In genomic region chr10:68406815-68407585, GRCh38 we compare ENCODE assay signal across 8 cellular contexts. TPM values are rescaled to one million over a fixed set of nuclear protein-coding genes. Genes with fewer than 3 reads are reported as not detected.
DNase-seq lines count a peak whose midpoint lies in the region; ATAC-seq and TF ChIP-seq lines count a peak whose summit lies in the region.

RUFY2 (minus strand) TSS chr10:68407277; CDS start chr10:68407189, 88 bp downstream.

- in situ Hi-C loops in G401 (cut with HindIII; ENCODE audit: low sequenced_read_pairs), result no loop called here
- in situ Hi-C loops in SK-MEL-5 (cut with HindIII; ENCODE audit: low pct_unique_long_range_greater_than_20kb, low sequenced_read_pairs), result no loop called here

- DNase-seq in G401 (ENCODE audit: low spot score) (peak; percentile 79), SK-MEL-5 (ENCODE audit: low read depth, low spot score) (peak; percentile 61), glomerular endothelial cell (ENCODE audit: extremely low read depth, low read depth, low spot score) (no peak), osteocyte (ENCODE audit: extremely low spot score, unreplicated experiment) (peak; percentile 97), thoracic aorta (ENCODE audit: low spot score) (peak; percentile 29)
- DNase-seq in activated naive CD4-positive, alpha-beta T cell treated with anti-CD3 and anti-CD28 coated beads, Interleukin-2, amount 50 U/mL, for 16 hours, result peak; percentile 82

- H3K9me3 ChIP-seq in KOPT-K1 (ENCODE audit: insufficient read depth, low read length, poor library complexity, severe bottlenecking) (no peaks in the 10 kb centered on the region), thoracic aorta (no peaks in the 10 kb centered on the region)

- peak within 1 kb of the TSS; percentile 96 for H3K27ac Mint-ChIP-seq in osteocyte (ENCODE audit: unreplicated experiment)

- peak within 1 kb of the TSS; percentile 81 for H3K27ac ChIP-seq in KOPT-K1 (ENCODE audit: low read depth, low read length, poor library complexity, severe bottlenecking)
- peak within 1 kb of the TSS; percentile 83 to 88 for H3K27ac ChIP-seq in thoracic aorta

- H3K9me3 Mint-ChIP-seq in osteocyte (ENCODE audit: unreplicated experiment), result no peaks in the 10 kb centered on the region

- H3K4me3 ChIP-seq in thoracic aorta, result peak within 1 kb of the TSS; percentile 98

- H3K27me3 ChIP-seq in thoracic aorta (replicated peaks; ENCODE audit: insufficient read depth), result no peaks in the 10 kb centered on the region

- peaks cover 6 to 23% of the 10 kb centered on the region in 2 donors for H3K4me1 ChIP-seq in thoracic aorta (ENCODE audit: control insufficient read depth in 1 of 2, low read depth in 2 of 2)

- H3K36me3 Mint-ChIP-seq in osteocyte (ENCODE audit: unreplicated experiment), result no peaks in the 10 kb centered on the region

- ATAC-seq in GM21825 (IDR thresholded peaks at IDR 0.05; ENCODE audit: unreplicated experiment), result peak; percentile 92
- peak; percentile 67 for ATAC-seq in thoracic aorta (ENCODE audit: insufficient number of reproducible peaks, low FRiP score, low read depth)

- H3K27me3 Mint-ChIP-seq in osteocyte (ENCODE audit: unreplicated experiment), result no peaks in the 10 kb centered on the region

- H3K4me3 Mint-ChIP-seq in osteocyte (ENCODE audit: unreplicated experiment), result peak within 1 kb of the TSS; percentile 87

- TF ChIP-seq CTCF in osteocyte (IDR thresholded peaks at IDR 0.05), result peak; percentile 73
- TF ChIP-seq CTCF in thoracic aorta (IDR thresholded peaks at IDR 0.05), result peak; percentile 54

- no peaks in the 10 kb centered on the region for H3K36me3 ChIP-seq in KOPT-K1 (ENCODE audit: insufficient read depth, low read length)
- no peaks in the 10 kb centered on the region for H3K36me3 ChIP-seq in thoracic aorta

- H3K4me1 Mint-ChIP-seq in osteocyte (ENCODE audit: unreplicated experiment), result peaks cover 27% of the 10 kb centered on the region

RNA-seq across cellular contexts. Expression of gene RUFY2, which starts in this region (rescaled TPM):
- total RNA-seq in G401 (2014; rRNA removed; shearing (Covaris generic)), result 8.5 and 10.3 TPM in 2 replicates
- total RNA-seq in SK-MEL-5 (2014; rRNA removed; shearing (Covaris generic)), result 7.4 and 7.9 TPM in 2 replicates
- polyA plus RNA-seq in SK-MEL-5 (2015; cell fraction: cytosol; rRNA removed), result 4.5 and 5.1 TPM in 2 replicates
- 14.9 and 17.1 TPM in 2 replicates for polyA plus RNA-seq in SK-MEL-5 (2015; cell fraction: nucleus; rRNA removed)
- total RNA-seq in glomerular endothelial cell (24.2 and 31.8 TPM in 2 replicates), osteocyte (27.6 and 32.4 TPM in 2 replicates), thoracic aorta (10 to 100 TPM; 27.5 to 44.0 TPM)
